Comparison of ENCODE assay signal across 9 cellular contexts in genomic region chr2:117707874-117708273, GRCh38.
"Had no signal": no experiment of that assay in that cellular context is flagged by ENCODE, and none has a peak within 500 bp of the region (broad histone marks: within the 10 kb centered on the region; RNA-seq: fewer than 3 reads in every experiment).

No MANE protein-coding gene starts in this region.

- H3K4me3 ChIP-seq: GM23248, HAP-1 had no signal

- H3K4me2 ChIP-seq: KMS-11 had no signal

- H3K9me3 ChIP-seq: HAP-1 had no signal

- H3K9ac ChIP-seq: GM23248, KMS-11 had no signal

- FAIRE-seq: HTR-8/SVneo had no signal

- H3K27ac ChIP-seq: GM23248, KMS-11 had no signal

- H2AFZ ChIP-seq: GM23248 had no signal

- DNase-seq: GM23248, GOT3, H7, HFFc6, KBM-7 had no signal

- ATAC-seq: HCT116 had no signal

- H3K36me3 ChIP-seq: HAP-1 had no signal

- H3K4me1 ChIP-seq: HAP-1 had no signal
